In the genomic region with DNA sequence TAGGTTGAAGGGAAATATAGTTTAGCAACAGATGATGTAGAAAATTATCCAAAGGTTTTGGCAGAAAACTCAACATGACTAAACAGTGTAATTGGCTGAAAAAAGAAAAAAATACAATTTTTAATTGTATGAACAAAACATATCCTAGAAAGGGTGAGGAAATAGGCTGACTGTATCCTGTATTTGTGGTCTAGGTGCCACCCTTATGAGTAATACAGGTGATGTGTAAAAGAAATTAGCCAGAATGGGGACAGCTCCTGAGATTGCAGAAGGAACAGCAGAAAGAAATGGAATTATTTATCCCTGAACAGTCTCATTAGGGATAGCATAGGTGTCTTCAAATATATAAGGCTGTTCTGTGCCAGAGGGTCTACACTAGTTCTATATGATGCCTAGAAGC, we compare ENCODE assay signal across 1 cellular context.
TF ChIP-seq lines count a peak whose summit lies in the region.

No MANE protein-coding gene starts in this region.

TF ChIP-seq in HCT116, 20 proteins besides CTCF, POLR2A, EP300 and RAD21:
- no peak for TF ChIP-seq EGR1 (IDR thresholded peaks at IDR 0.05; ENCODE audit: low read depth)
- TF ChIP-seq YY1 (IDR thresholded peaks at IDR 0.05; ENCODE audit: extremely low read depth, insufficient replicate concordance, low read depth, low read length) = no peak
- TF ChIP-seq CEBPB (IDR thresholded peaks at IDR 0.05; ENCODE audit: low read depth) = peak; percentile 61
- TF ChIP-seq TCF7L2 (IDR thresholded peaks at IDR 0.05; ENCODE audit: borderline replicate concordance, extremely low read depth, insufficient read depth, insufficient read length) = no peak
- TF ChIP-seq POLR2AphosphoS5 (IDR thresholded peaks at IDR 0.05; ENCODE audit: low read depth, low read length) = no peak
- TF ChIP-seq EZH2phosphoT487 (IDR thresholded peaks at IDR 0.05; ENCODE audit: borderline replicate concordance) = no peak
- TF ChIP-seq, protein P1, sequence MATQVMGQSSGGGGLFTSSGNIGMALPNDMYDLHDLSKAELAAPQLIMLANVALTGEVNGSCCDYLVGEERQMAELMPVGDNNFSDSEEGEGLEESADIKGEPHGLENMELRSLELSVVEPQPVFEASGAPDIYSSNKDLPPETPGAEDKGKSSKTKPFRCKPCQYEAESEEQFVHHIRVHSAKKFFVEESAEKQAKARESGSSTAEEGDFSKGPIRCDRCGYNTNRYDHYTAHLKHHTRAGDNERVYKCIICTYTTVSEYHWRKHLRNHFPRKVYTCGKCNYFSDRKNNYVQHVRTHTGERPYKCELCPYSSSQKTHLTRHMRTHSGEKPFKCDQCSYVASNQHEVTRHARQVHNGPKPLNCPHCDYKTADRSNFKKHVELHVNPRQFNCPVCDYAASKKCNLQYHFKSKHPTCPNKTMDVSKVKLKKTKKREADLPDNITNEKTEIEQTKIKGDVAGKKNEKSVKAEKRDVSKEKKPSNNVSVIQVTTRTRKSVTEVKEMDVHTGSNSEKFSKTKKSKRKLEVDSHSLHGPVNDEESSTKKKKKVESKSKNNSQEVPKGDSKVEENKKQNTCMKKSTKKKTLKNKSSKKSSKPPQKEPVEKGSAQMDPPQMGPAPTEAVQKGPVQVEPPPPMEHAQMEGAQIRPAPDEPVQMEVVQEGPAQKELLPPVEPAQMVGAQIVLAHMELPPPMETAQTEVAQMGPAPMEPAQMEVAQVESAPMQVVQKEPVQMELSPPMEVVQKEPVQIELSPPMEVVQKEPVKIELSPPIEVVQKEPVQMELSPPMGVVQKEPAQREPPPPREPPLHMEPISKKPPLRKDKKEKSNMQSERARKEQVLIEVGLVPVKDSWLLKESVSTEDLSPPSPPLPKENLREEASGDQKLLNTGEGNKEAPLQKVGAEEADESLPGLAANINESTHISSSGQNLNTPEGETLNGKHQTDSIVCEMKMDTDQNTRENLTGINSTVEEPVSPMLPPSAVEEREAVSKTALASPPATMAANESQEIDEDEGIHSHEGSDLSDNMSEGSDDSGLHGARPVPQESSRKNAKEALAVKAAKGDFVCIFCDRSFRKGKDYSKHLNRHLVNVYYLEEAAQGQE (IDR thresholded peaks at IDR 0.05; ENCODE audit: low read depth) = no peak
- no peak for TF ChIP-seq SIN3A (IDR thresholded peaks at IDR 0.05; ENCODE audit: low read depth)
- TF ChIP-seq FOSL1 (IDR thresholded peaks at IDR 0.05; ENCODE audit: low read depth) = peak; percentile 49
- TF ChIP-seq CBX3 (IDR thresholded peaks at IDR 0.05; ENCODE audit: low read depth) = 0 out of 2 replicates have a peak, but pooled peaks have one; percentile 19
- TF ChIP-seq ELF1 (IDR thresholded peaks at IDR 0.05; ENCODE audit: borderline replicate concordance, low read depth) = no peak
- TF ChIP-seq JUND (IDR thresholded peaks at IDR 0.05) = peak; percentile 52
